In the genomic region with DNA sequence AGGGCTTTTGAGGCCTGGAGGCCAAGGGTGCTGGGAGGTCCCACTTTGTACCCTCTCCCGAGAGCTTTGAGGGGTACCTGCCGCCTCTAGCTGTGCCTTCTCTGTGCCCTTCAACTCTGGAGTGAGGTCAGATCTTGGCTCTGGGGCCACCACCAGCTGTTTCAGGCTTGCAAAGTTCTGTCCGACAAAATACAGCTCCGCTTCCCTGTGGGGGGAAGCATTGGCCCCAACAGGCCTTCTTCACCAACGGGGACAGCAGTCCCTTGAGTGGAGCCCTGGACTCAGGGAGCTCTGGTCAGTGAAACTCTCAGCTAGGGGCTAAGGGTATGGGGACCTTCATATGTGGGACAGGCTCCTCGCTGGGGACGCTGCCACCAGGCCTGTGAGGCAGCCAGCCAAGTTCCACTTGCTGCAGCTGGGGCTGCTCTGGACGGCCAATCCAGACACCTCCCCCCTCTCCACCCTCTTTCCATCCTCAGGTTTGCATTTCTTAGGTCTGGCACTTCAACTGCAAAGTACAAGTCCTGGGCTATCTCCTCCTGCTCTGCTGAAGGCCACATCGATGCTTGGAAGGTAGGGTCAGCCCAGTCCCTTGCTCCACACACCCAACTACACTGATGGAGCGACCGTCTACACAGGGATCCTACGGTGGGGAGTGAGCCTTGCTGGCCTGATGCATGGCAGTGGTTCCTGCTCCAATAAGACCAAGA, we compare ENCODE assay signal across 14 cellular contexts. TPM values are rescaled to one million over a fixed set of nuclear protein-coding genes. Genes with fewer than 3 reads are reported as not detected.
DNase-seq lines count a peak whose midpoint lies in the region; ATAC-seq and TF ChIP-seq lines count a peak whose summit lies in the region.
"Had no signal": no experiment of that assay in that cellular context is flagged by ENCODE, and none has a peak within 500 bp of the region (broad histone marks: within the 10 kb centered on the region; RNA-seq: fewer than 3 reads in every experiment).

No MANE protein-coding gene starts in this region.

- H3K36me3 Mint-ChIP-seq in WTC11: peaks cover 2% of the 10 kb centered on the region
- H3K36me3 Mint-ChIP-seq in T-helper 2 cell treated with Interferon-gamma antibody and Interleukin-4, amounts not matched to agents 5 μg/mL and 100 μg/mL, for 36 hours (ENCODE audit: low read depth): no peaks in the 10 kb centered on the region
- H3K36me3 Mint-ChIP-seq in CD4-positive, alpha-beta memory T cell: no peaks in the 10 kb centered on the region
- H3K36me3 Mint-ChIP-seq: CD4-positive, CD25-positive, alpha-beta regulatory T cell had no signal

- no peak overlapping the region for H2AFZ ChIP-seq in hepatocyte

- H4K20me1 ChIP-seq in hepatocyte (ENCODE audit: insufficient read depth, poor library complexity, severe bottlenecking): no peaks in the 10 kb centered on the region

- peaks cover 20% of the 10 kb centered on the region for H3K9me3 Mint-ChIP-seq in WTC11
- H3K9me3 Mint-ChIP-seq in T-helper 2 cell treated with Interferon-gamma antibody and Interleukin-4, amounts not matched to agents 5 μg/mL and 100 μg/mL, for 36 hours: peaks cover 2% of the 10 kb centered on the region
- H3K9me3 Mint-ChIP-seq in CD4-positive, alpha-beta memory T cell: peaks cover 0 to 15% (median 4%) of the 10 kb centered on the region in 8 donors

- no peaks in the 10 kb centered on the region for H3K27me3 ChIP-seq in hepatocyte
- peaks cover 0 to 6% (median 0%) of the 10 kb centered on the region in 3 donors for H3K27me3 ChIP-seq in stomach
- H3K27me3 ChIP-seq in CD4-positive, alpha-beta memory T cell (ENCODE audit: insufficient read depth, low read length): no peaks in the 10 kb centered on the region

- H3K4me2 ChIP-seq in hepatocyte: peak overlapping the region; percentile 44

- 86% methylated on average over 12 of the region's 12 CpGs for WGBS in hepatocyte (ENCODE audit: low lambda C conversion rate, missing lambda C conversion rate)
- 68 to 83% (median 69%) methylated on average over 9 to 12 of the region's 12 CpGs for WGBS in stomach, 5 donors

- no peaks in the 10 kb centered on the region for H3K9me3 ChIP-seq in HEK293 (ENCODE audit: control insufficient read depth, insufficient read depth, low read depth, low read length)
- H3K9me3 ChIP-seq in hepatocyte (ENCODE audit: low read depth): no peaks in the 10 kb centered on the region
- peaks cover 0 to 3% (median 3%) of the 10 kb centered on the region in 4 donors for H3K9me3 ChIP-seq in stomach
- H3K9me3 ChIP-seq in CD4-positive, alpha-beta memory T cell (ENCODE audit: control insufficient read depth in 1 of 2, low read length in 2 of 2): no peaks in the 10 kb centered on the region

- TF ChIP-seq POLR2A in stomach (IDR thresholded peaks at IDR 0.05): no peak

- H3K79me2 ChIP-seq in hepatocyte: no peaks in the 10 kb centered on the region

- H3K4me3 Mint-ChIP-seq in WTC11: no peak overlapping the region
- no peak overlapping the region for H3K4me3 Mint-ChIP-seq in T-helper 2 cell treated with Interferon-gamma antibody and Interleukin-4, amounts not matched to agents 5 μg/mL and 100 μg/mL, for 36 hours
- peak overlapping the region in 1 of 8 donors; percentile 13 for H3K4me3 Mint-ChIP-seq in CD4-positive, alpha-beta memory T cell
- H3K4me3 Mint-ChIP-seq: CD4-positive, CD25-positive, alpha-beta regulatory T cell had no signal

- TF ChIP-seq CTCF in HEK293 (tag by site-specific recombination; IDR thresholded peaks at IDR 0.05): no peak
- TF ChIP-seq CTCF in WTC11 (IDR thresholded peaks at IDR 0.05): no peak
- TF ChIP-seq CTCF in hepatocyte (IDR thresholded peaks at IDR 0.05; ENCODE audit: poor library complexity): no peak
- no peak for TF ChIP-seq CTCF in stomach (IDR thresholded peaks at IDR 0.05)

- no peaks in the 10 kb centered on the region for H3K36me3 ChIP-seq in HEK293 (ENCODE audit: control insufficient read depth in 2 of 2, insufficient read depth in 1 of 2, low read length in 2 of 2)
- no peaks in the 10 kb centered on the region for H3K36me3 ChIP-seq in hepatocyte (replicated peaks; ENCODE audit: insufficient read depth, low read depth)
- no peaks in the 10 kb centered on the region for H3K36me3 ChIP-seq in stomach
- H3K36me3 ChIP-seq in CD4-positive, alpha-beta memory T cell (ENCODE audit: insufficient read depth, low read length): no peaks in the 10 kb centered on the region

- H3K4me1 ChIP-seq in HEK293 (ENCODE audit: control insufficient read depth, insufficient read depth, low read length): no peaks in the 10 kb centered on the region
- H3K4me1 ChIP-seq in hepatocyte (ENCODE audit: insufficient read depth): peaks cover 21% of the 10 kb centered on the region
- H3K4me1 ChIP-seq in stomach: peaks cover 15 to 36% (median 30%) of the 10 kb centered on the region in 4 donors
- H3K4me1 ChIP-seq in CD4-positive, alpha-beta memory T cell (ENCODE audit: insufficient read depth, low read length): peaks cover 10% of the 10 kb centered on the region

- no peak for ATAC-seq in WTC11
- no peak for ATAC-seq in GM21423 (IDR thresholded peaks at IDR 0.05; ENCODE audit: unreplicated experiment)
- no peak for ATAC-seq in HG03139 (IDR thresholded peaks at IDR 0.05; ENCODE audit: unreplicated experiment)

- CTCF ChIA-PET in HEK293 (lab: Yijun Ruan, JAX): no interaction called here
- CTCF ChIA-PET in WTC11 (lab: Charles Lee): interaction anchor here (1.1 to 1.5 kb wide), 2 partner anchors 20 to 186 kb away, joined by 3 read pairs; no protein-coding TSS in a partner anchor
- CTCF ChIA-PET in CD4-positive, alpha-beta memory T cell (lab: Charles Lee; ENCODE audit: partially characterized antibody): no interaction called here

- no peak overlapping the region for H3K4me3 ChIP-seq in HEK293 (ENCODE audit: low read depth, low read length)
- no peak overlapping the region for H3K4me3 ChIP-seq in hepatocyte
- H3K4me3 ChIP-seq in stomach: no peak overlapping the region
- no peak overlapping the region for H3K4me3 ChIP-seq in CD4-positive, alpha-beta memory T cell (ENCODE audit: low read length in 2 of 2)
- H3K4me3 ChIP-seq: dorsolateral prefrontal cortex had no signal

- DNase-seq in WTC11 (ENCODE audit: low spot score) (peak; percentile 4), hepatocyte (ENCODE audit: low spot score) (no peak), stomach (peak; percentile 23)
- DNase-seq in T-helper 2 cell treated with Interferon-gamma antibody and Interleukin-4, amounts not matched to agents 5 μg/mL and 100 μg/mL, for 36 hours (ENCODE audit: low spot score): no peak
- DNase-seq in CD4-positive, alpha-beta memory T cell: no peak
- DNase-seq: CD4-positive, CD25-positive, alpha-beta regulatory T cell; NCI-H1092 treated with DMSO at 0.1 percent for 48 hours; NCI-H446 treated with DMSO at 0.1 percent for 48 hours; stimulated activated CD4-positive, alpha-beta T cell treated with anti-CD3 and anti-CD28 coated beads, Interleukin-2, amount 100 ng/mL, for 24 hours; stimulated activated CD8-positive, alpha-beta memory T cell treated with anti-CD3 and anti-CD28 coated beads, Interleukin-4, amount 100 ng/mL, for 48 hours had no signal

- POLR2A ChIA-PET in HEK293 (lab: Yijun Ruan, JAX): no interaction called here
- POLR2A ChIA-PET in WTC11 (lab: Charles Lee): no interaction called here
- POLR2A ChIA-PET in CD4-positive, alpha-beta memory T cell (lab: Charles Lee; ENCODE audit: partially characterized antibody): no interaction called here

- intact Hi-C loops in stomach (cut with DNase I; ENCODE audit: low total_unique reads): no loop called here
- intact Hi-C loops in CD4-positive, alpha-beta memory T cell (cut with micrococcal nuclease): no loop called here

- no peaks in the 10 kb centered on the region; the same call in 1 of the 2 replicates for H3K27me3 Mint-ChIP-seq in WTC11 (ENCODE audit: low read depth)
- H3K27me3 Mint-ChIP-seq in T-helper 2 cell treated with Interferon-gamma antibody and Interleukin-4, amounts not matched to agents 5 μg/mL and 100 μg/mL, for 36 hours (ENCODE audit: low read depth): peaks cover 14% of the 10 kb centered on the region
- peaks cover 8 to 10% of the 10 kb centered on the region in 2 donors for H3K27me3 Mint-ChIP-seq in CD4-positive, alpha-beta memory T cell

- H3K27ac Mint-ChIP-seq in WTC11: no peak overlapping the region
- H3K27ac Mint-ChIP-seq in T-helper 2 cell treated with Interferon-gamma antibody and Interleukin-4, amounts not matched to agents 5 μg/mL and 100 μg/mL, for 36 hours: no peak overlapping the region
- H3K27ac Mint-ChIP-seq in CD4-positive, alpha-beta memory T cell: peak overlapping the region in 1 of 7 donors; percentile 52

- no peak overlapping the region for H3K27ac ChIP-seq in HEK293 (ENCODE audit: extremely low read depth, low read depth, low read length)
- H3K27ac ChIP-seq in hepatocyte: peak overlapping the region; percentile 78
- peak overlapping the region; percentile 31 to 81 (median 54) for H3K27ac ChIP-seq in stomach
- no peak overlapping the region for H3K27ac ChIP-seq in CD4-positive, alpha-beta memory T cell (ENCODE audit: low read depth, low read length)
- H3K27ac ChIP-seq: dorsolateral prefrontal cortex had no signal

- H3K9me2 ChIP-seq in hepatocyte (replicated peaks; ENCODE audit: insufficient read depth): no peaks in the 10 kb centered on the region

- no peak for TF ChIP-seq EP300 in stomach (IDR thresholded peaks at IDR 0.05)

- H3K4me1 Mint-ChIP-seq in WTC11: peaks cover 10% of the 10 kb centered on the region
- peaks cover 9% of the 10 kb centered on the region for H3K4me1 Mint-ChIP-seq in T-helper 2 cell treated with Interferon-gamma antibody and Interleukin-4, amounts not matched to agents 5 μg/mL and 100 μg/mL, for 36 hours (ENCODE audit: low read depth)
- peaks cover 2 to 8% (median 7%) of the 10 kb centered on the region in 4 donors for H3K4me1 Mint-ChIP-seq in CD4-positive, alpha-beta memory T cell

TF ChIP-seq in HEK293, 187 proteins besides CTCF, POLR2A, EP300 and RAD21 (continues in another document):
- peak; percentile 57 for TF ChIP-seq ZNF341 (tag by site-specific recombination; IDR thresholded peaks at IDR 0.05; ENCODE audit: low read depth)
- no peak for TF ChIP-seq ZNF514 (tag by site-specific recombination; IDR thresholded peaks at IDR 0.05)
- no peak for TF ChIP-seq TRIM28 (IDR thresholded peaks at IDR 0.05; ENCODE audit: borderline replicate concordance, low read length)
- TF ChIP-seq ZNF202 (tag by site-specific recombination; IDR thresholded peaks at IDR 0.05; ENCODE audit: borderline replicate concordance): no peak

RNA-seq across cellular contexts. Expression of gene C13orf46, which starts 46.8 kb away (rescaled TPM):
- total RNA-seq in WTC11 (2021) (0.27 to 0.50 TPM (median 0.37 TPM) in 3 replicates), hepatocyte (0.20 TPM in 1 of 2 replicates, not detected in the other), stomach (10 to 100 TPM in 2 of 5 donors, 1 to 10 TPM in 1, under 1 TPM in 1, not detected in 1; 0.58 to 32.6 (median 12.0) TPM)
- polyA plus RNA-seq in hepatocyte (0.23 and 0.92 TPM in 2 replicates), stomach (10 to 100 TPM in 1 of 3 donors, 1 to 10 TPM in 1, under 1 TPM in 1; 0.95 to 17.6 (median 8.7) TPM)
- total RNA-seq in CD4-positive, alpha-beta memory T cell: 10 to 100 TPM; 13.9 to 14.2 TPM
- 1 to 10 TPM in 1 of 2 donors, not detected in 1; 1.5 TPM for polyA plus RNA-seq in CD4-positive, alpha-beta memory T cell

Comparison
In these comparisons a context has a peak if more than half of its experiments do, and no peak if none do; other contexts are left out.
1. H3K27ac ChIP-seq: peak in hepatocyte (single experiment) and stomach (5 of 5); none in HEK293 (single experiment) and CD4-positive, alpha-beta memory T cell (single experiment).
2. DNase-seq: peak in WTC11 (single experiment) and stomach (single experiment); none in hepatocyte (single experiment), T-helper 2 cell treated with Interferon-gamma antibody and Interleukin-4, amounts not matched to agents 5 μg/mL and 100 μg/mL, for 36 hours (single experiment) and CD4-positive, alpha-beta memory T cell (0 of 5).